Comparison of ENCODE assay signal across 36 cellular contexts in the genomic region with DNA sequence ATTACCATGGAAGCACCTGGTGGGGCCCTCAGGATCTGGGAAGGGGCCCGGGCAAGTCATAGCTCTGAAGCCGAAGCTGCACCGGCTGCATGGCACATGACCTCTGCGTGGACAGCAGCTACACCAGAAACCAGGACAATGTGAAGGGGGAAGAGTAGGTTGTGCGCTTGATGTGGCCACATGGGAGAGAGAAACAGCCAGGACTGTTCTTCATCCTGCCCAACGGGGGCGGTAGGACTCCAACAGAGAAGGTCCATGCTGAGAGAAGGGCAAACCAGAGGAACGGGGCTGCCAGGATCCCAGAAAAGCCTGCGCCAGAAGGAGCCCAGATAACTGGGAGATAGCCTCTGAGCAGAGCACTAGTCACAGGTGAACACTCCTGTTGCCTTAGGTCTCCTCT. TPM values are rescaled to one million over a fixed set of nuclear protein-coding genes. Genes with fewer than 3 reads are reported as not detected.
DNase-seq lines count a peak whose midpoint lies in the region; ATAC-seq and TF ChIP-seq lines count a peak whose summit lies in the region.
"Had no signal": no experiment of that assay in that cellular context is flagged by ENCODE, and none has a peak within 500 bp of the region (broad histone marks: within the 10 kb centered on the region; RNA-seq: fewer than 3 reads in every experiment).

No MANE protein-coding gene starts in this region.

- no peak overlapping the region for H3K14ac ChIP-seq in neuronal stem cell (ENCODE audit: low read length)

- H3K9ac ChIP-seq in NT2/D1 (ENCODE audit: insufficient read length, low read depth) (no peak overlapping the region), neuronal stem cell (ENCODE audit: low read depth, low read length, poor library complexity) (no peak overlapping the region)
- H3K9ac ChIP-seq: parathyroid adenoma had no signal

- no peaks in the 10 kb centered on the region for H3K36me3 ChIP-seq in NT2/D1 (ENCODE audit: insufficient read depth, insufficient read length, low read length)
- H3K36me3 ChIP-seq in neuronal stem cell (replicated peaks in 1 of 2; ENCODE audit: control insufficient read depth in 2 of 2, insufficient read depth in 2 of 2, low read length in 2 of 2): no peaks in the 10 kb centered on the region
- no peaks in the 10 kb centered on the region for H3K36me3 ChIP-seq in SJCRH30
- H3K36me3 ChIP-seq: HAP-1, heart left ventricle, MG63, uterus had no signal

- DNase-seq in NT2/D1 (ENCODE audit: low read depth, low spot score) (peak; percentile 9), foreskin keratinocyte (no peak), neuronal stem cell (ENCODE audit: low spot score) (peak; percentile 8), SJCRH30 (no peak), GM19238 (ENCODE audit: insufficient read length, low spot score) (no peak)
- DNase-seq: activated B cell treated with CpG ODN at 0.5 μM for 24 hours; activated CD4-positive, alpha-beta T cell treated with anti-CD3 and anti-CD28 coated beads, Interleukin-2, amount 50 U/mL, for 4 hours; activated CD8-positive, alpha-beta memory T cell treated with anti-CD3 and anti-CD28 coated beads, Interleukin-2, amount 50 U/mL, for 48 hours; C1 segment of cervical spinal cord; central memory CD4-positive, alpha-beta T cell; dermis blood vessel endothelial cell; heart left ventricle; immature natural killer cell; MG63; midbrain; OCI-M1; right cardiac atrium; stimulated activated CD4-positive, alpha-beta T cell treated with anti-CD3 and anti-CD28 coated beads, Interleukin-4, amount 100 ng/mL, for 24 hours; stimulated activated naive CD4-positive, alpha-beta T cell; T-helper 9 cell; uterus had no signal

- no peak overlapping the region for H2BK5ac ChIP-seq in neuronal stem cell (ENCODE audit: low read length)

- H2BK15ac ChIP-seq in neuronal stem cell (ENCODE audit: low read length): no peak overlapping the region

- H3K4me1 ChIP-seq in NT2/D1 (ENCODE audit: insufficient read depth, insufficient read length): no peaks in the 10 kb centered on the region
- H3K4me1 ChIP-seq in foreskin keratinocyte: no peaks in the 10 kb centered on the region
- no peaks in the 10 kb centered on the region for H3K4me1 ChIP-seq in neuronal stem cell (ENCODE audit: control insufficient read depth in 2 of 2, insufficient read depth in 1 of 2, low read depth in 1 of 2, low read length in 2 of 2)
- H3K4me1 ChIP-seq in SJCRH30: peaks cover 6% of the 10 kb centered on the region
- H3K4me1 ChIP-seq: HAP-1, parathyroid adenoma, uterus had no signal

- ATAC-seq in foreskin keratinocyte (no peak), HG03095 (IDR thresholded peaks at IDR 0.05; ENCODE audit: unreplicated experiment) (no peak), HG03196 (IDR thresholded peaks at IDR 0.05; ENCODE audit: unreplicated experiment) (no peak)
- ATAC-seq: heart left ventricle; left lobe of liver; natural killer cell treated with Interleukin-12 subunit alpha and Interleukin-12 subunit beta and Interleukin-15 and Interleukin-18, amount 100 ng/mL, for 72 hours; right cardiac atrium; Right ventricle myocardium inferior had no signal

- no peak overlapping the region for H3K27ac ChIP-seq in foreskin keratinocyte
- H3K27ac ChIP-seq in neuronal stem cell (replicated peaks; ENCODE audit: low read length): no peak overlapping the region
- H3K27ac ChIP-seq in SJCRH30: no peak overlapping the region
- H3K27ac ChIP-seq: heart left ventricle, HL-60, parathyroid adenoma, uterus had no signal

- no peak overlapping the region for H2BK12ac ChIP-seq in neuronal stem cell (ENCODE audit: low read length)

- H3K27me3 ChIP-seq in NT2/D1 (ENCODE audit: insufficient read depth, insufficient read length) (peaks cover 2% of the 10 kb centered on the region), foreskin keratinocyte (peaks cover 51% of the 10 kb centered on the region), neuronal stem cell (ENCODE audit: control insufficient read depth in 3 of 3, insufficient read depth in 3 of 3, low read depth in 1 of 3, low read length in 3 of 3) (peaks cover 0 to 21% (median 0%) of the 10 kb centered on the region in 3 experiments), SJCRH30 (no peaks in the 10 kb centered on the region)

- H4K91ac ChIP-seq in neuronal stem cell (ENCODE audit: low read depth, low read length, poor library complexity): no peak overlapping the region

- H3K4me2 ChIP-seq in neuronal stem cell (ENCODE audit: insufficient read depth, low read length, poor library complexity, severe bottlenecking): no peak overlapping the region

- no peaks in the 10 kb centered on the region for H3K9me3 ChIP-seq in NT2/D1 (ENCODE audit: insufficient read depth, low read length)
- peaks cover 0 to 2% of the 10 kb centered on the region in 2 donors for H3K9me3 ChIP-seq in neuronal stem cell (replicated peaks in 1 of 2; ENCODE audit: control insufficient read depth in 2 of 2, insufficient read depth in 1 of 2, low read depth in 1 of 2, low read length in 2 of 2)
- no peaks in the 10 kb centered on the region for H3K9me3 ChIP-seq in SJCRH30 (replicated peaks)
- H3K9me3 ChIP-seq: HAP-1, heart left ventricle, MG63, uterus had no signal

- H2BK120ac ChIP-seq in neuronal stem cell (ENCODE audit: low read depth, low read length): no peak overlapping the region

- H3K4me3 ChIP-seq in NT2/D1 (ENCODE audit: insufficient read length, low read depth) (no peak overlapping the region), neuronal stem cell (ENCODE audit: low read length in 2 of 2) (no peak overlapping the region), SJCRH30 (no peak overlapping the region)
- H3K4me3 ChIP-seq: HAP-1, heart left ventricle, MG63, uterus had no signal

- no peak overlapping the region for H3K18ac ChIP-seq in neuronal stem cell (ENCODE audit: low read length)

- no peak overlapping the region for H3K4ac ChIP-seq in neuronal stem cell (ENCODE audit: low read length)

- H3K79me1 ChIP-seq in neuronal stem cell (ENCODE audit: low read depth, low read length): no peaks in the 10 kb centered on the region

- no peak overlapping the region for H2AK5ac ChIP-seq in neuronal stem cell (ENCODE audit: low read depth, low read length)

- H3K23ac ChIP-seq in neuronal stem cell (ENCODE audit: low read depth, low read length, poor library complexity): peak overlapping the region; percentile 37

- no CpG with 5 or more reads among the region's 9 CpGs for WGBS in neuronal stem cell (ENCODE audit: extremely low coverage in 2 of 2, insufficient read length in 2 of 2, insufficient replicate concordance in 1 of 2), 2 donors

- no peak overlapping the region for H2AFZ ChIP-seq in neuronal stem cell (ENCODE audit: low read length)
- H2AFZ ChIP-seq: parathyroid adenoma had no signal

- H4K8ac ChIP-seq in neuronal stem cell (ENCODE audit: low read depth, low read length): no peak overlapping the region

- TF ChIP-seq CTCF in GM12873 (IDR thresholded peaks at IDR 0.05; ENCODE audit: insufficient read depth, low read depth, low read length, missing control alignments) (peak; percentile 32), foreskin keratinocyte (conservative IDR thresholded peaks at IDR 0.05) (peak; percentile 17)

RNA-seq across cellular contexts. Expression of a gene that starts 54.9 kb away (rescaled TPM):
- total RNA-seq in foreskin keratinocyte: not detected in 2 replicates
- 0.20 and 0.27 TPM in 2 replicates for polyA plus RNA-seq in foreskin keratinocyte
- not detected for polyA plus RNA-seq in neuronal stem cell (2013, experiment 1 of 2)
- polyA plus RNA-seq in neuronal stem cell (2013, experiment 2 of 2): not detected
- total RNA-seq in SJCRH30 (2014; rRNA removed; shearing (Covaris generic)): not detected in 2 replicates
- total RNA-seq: activated B cell treated with CpG ODN at 0.5 μM for 24 hours; activated T-helper 2 cell treated with anti-CD3 and anti-CD28 coated beads, Interferon-gamma antibody, Interleukin-2, Interleukin-4, amounts not matched to agents 10 μg/mL and 5 μg/mL and 100 μg/mL, durations not matched to agents 14 hours and 24 hours and 36 hours; astrocyte; Daoy; dermis blood vessel endothelial cell; heart left ventricle; left lobe of liver; natural killer cell treated with Interleukin-12 subunit alpha and Interleukin-12 subunit beta and Interleukin-15 and Interleukin-18, amount 100 ng/mL, for 72 hours; NCI-H460; right cardiac atrium; Right ventricle myocardium inferior; temporal lobe; uterus had no signal
- polyA plus RNA-seq: heart left ventricle, IgD-negative memory B cell, immature natural killer cell, right cardiac atrium had no signal

Comparison
In these comparisons a context has a peak if more than half of its experiments do, and no peak if none do; other contexts are left out.
1. DNase-seq: peak in NT2/D1 (single experiment) and neuronal stem cell (single experiment); none in foreskin keratinocyte (0 of 2), SJCRH30 (0 of 2) and GM19238 (single experiment).